ENCODE assay signal across 17 cellular contexts in genomic region chr19:640606-641170, GRCh38. TPM values are rescaled to one million over a fixed set of nuclear protein-coding genes. Genes with fewer than 3 reads are reported as not detected.
DNase-seq lines count a peak whose midpoint lies in the region; ATAC-seq and TF ChIP-seq lines count a peak whose summit lies in the region.
"Had no signal": no experiment of that assay in that cellular context is flagged by ENCODE, and none has a peak within 500 bp of the region (broad histone marks: within the 10 kb centered on the region; RNA-seq: fewer than 3 reads in every experiment).

No MANE protein-coding gene starts in this region.

- H3K4me2 ChIP-seq in GM23338 (peak overlapping the region; percentile 69; the same call in 1 of the 2 replicates), OCI-LY1 (ENCODE audit: low read length) (peak overlapping the region; percentile 67)

- peaks cover 32% of the 10 kb centered on the region for H3K27me3 Mint-ChIP-seq in GM23338 (ENCODE audit: insufficient read depth, low read depth, poor library complexity)
- no peaks in the 10 kb centered on the region for H3K27me3 Mint-ChIP-seq in natural killer cell treated with Interleukin-12 subunit alpha and Interleukin-12 subunit beta and Interleukin-15 and Interleukin-18, amount 100 ng/mL, for 72 hours

- no peak for TF ChIP-seq POLR2A in tibial nerve (IDR thresholded peaks at IDR 0.05)

- peaks cover 4% of the 10 kb centered on the region; the same call in 2 of the 3 replicates for H3K4me1 Mint-ChIP-seq in GM23338
- H3K4me1 Mint-ChIP-seq in natural killer cell treated with Interleukin-12 subunit alpha and Interleukin-12 subunit beta and Interleukin-15 and Interleukin-18, amount 100 ng/mL, for 72 hours (ENCODE audit: low read depth in 2 of 2), result peaks cover 6 to 10% of the 10 kb centered on the region in 2 donors

- H3K36me3 Mint-ChIP-seq in GM23338 (ENCODE audit: low read depth), result peaks cover 7% of the 10 kb centered on the region; the same call in 2 of the 3 replicates
- no peaks in the 10 kb centered on the region for H3K36me3 Mint-ChIP-seq in natural killer cell treated with Interleukin-12 subunit alpha and Interleukin-12 subunit beta and Interleukin-15 and Interleukin-18, amount 100 ng/mL, for 72 hours

- no peaks in the 10 kb centered on the region for H3K9me2 ChIP-seq in GM23338 (ENCODE audit: insufficient read depth)
- H3K9me2 ChIP-seq in OCI-LY1 (ENCODE audit: low read depth, low read length), result no peaks in the 10 kb centered on the region

- H3K36me3 ChIP-seq in GM23338 (ENCODE audit: insufficient read depth), result no peaks in the 10 kb centered on the region
- peaks cover 22% of the 10 kb centered on the region for H3K36me3 ChIP-seq in OCI-LY1 (ENCODE audit: insufficient read depth, low read length)
- peaks cover 0 to 26% (median 0%) of the 10 kb centered on the region in 3 donors for H3K36me3 ChIP-seq in tibial nerve

- H2AFZ ChIP-seq in GM23338 (no peak overlapping the region), OCI-LY1 (ENCODE audit: low read length) (no peak overlapping the region)

- H3K27me3 ChIP-seq in GM23338 (ENCODE audit: insufficient read depth), result peaks cover 9% of the 10 kb centered on the region; the same call in 1 of the 2 replicates
- peaks cover 4% of the 10 kb centered on the region; the same call in 1 of the 2 replicates for H3K27me3 ChIP-seq in OCI-LY1 (ENCODE audit: insufficient read depth, low read length)
- no peaks in the 10 kb centered on the region for H3K27me3 ChIP-seq in dorsolateral prefrontal cortex
- no peaks in the 10 kb centered on the region for H3K27me3 ChIP-seq in tibial nerve

- 89 to 90% methylated on average over 14 to 26 of the region's 30 CpGs for WGBS in tibial nerve, 2 donors

- intact Hi-C loops in dorsolateral prefrontal cortex (cut with DNase I), result no loop called here

- H4K20me1 ChIP-seq in GM23338 (replicated peaks; ENCODE audit: insufficient read depth) (no peaks in the 10 kb centered on the region; the same call in 1 of the 2 replicates), OCI-LY1 (ENCODE audit: insufficient read depth, low read length) (no peaks in the 10 kb centered on the region)

- H3K4me3 ChIP-seq in GM23338 (no peak overlapping the region), OCI-LY1 (ENCODE audit: low read depth, low read length, poor library complexity, severe bottlenecking) (no peak overlapping the region), dorsolateral prefrontal cortex (peak overlapping the region in 40 of 59 donors; percentile 43 to 73 (median 62)), tibial nerve (peak overlapping the region in 1 of 4 donors; percentile 61)

- H3F3A ChIP-seq in GM23338 (replicated peaks; ENCODE audit: low read depth) (no peaks in the 10 kb centered on the region), OCI-LY1 (ENCODE audit: insufficient read depth, low read length) (no peaks in the 10 kb centered on the region; the same call in 1 of the 2 replicates)

- no peak for TF ChIP-seq CTCF in GM23338 (conservative IDR thresholded peaks at IDR 0.05; ENCODE audit: low read depth in 2 of 2)
- no peak for TF ChIP-seq CTCF in OCI-LY1 (IDR thresholded peaks at IDR 0.05; ENCODE audit: low read length)
- no peak for TF ChIP-seq CTCF in dorsolateral prefrontal cortex (IDR thresholded peaks at IDR 0.05 in 54 of 56, conservative IDR thresholded peaks at IDR 0.05 in 2 of 56; ENCODE audit: low read depth in 1 of 56, partially characterized antibody in 56 of 56)
- TF ChIP-seq CTCF in tibial nerve (IDR thresholded peaks at IDR 0.05), result no peak

- no peaks in the 10 kb centered on the region for H3K9me3 ChIP-seq in OCI-LY1 (ENCODE audit: low read length)
- H3K9me3 ChIP-seq in tibial nerve, result no peaks in the 10 kb centered on the region

- no peaks in the 10 kb centered on the region; the same call in 2 of the 3 replicates for H3K9me3 Mint-ChIP-seq in GM23338
- H3K9me3 Mint-ChIP-seq in natural killer cell treated with Interleukin-12 subunit alpha and Interleukin-12 subunit beta and Interleukin-15 and Interleukin-18, amount 100 ng/mL, for 72 hours, result no peaks in the 10 kb centered on the region

- no peak for ATAC-seq in GM23338
- no peak for ATAC-seq in natural killer cell treated with Interleukin-12 subunit alpha and Interleukin-12 subunit beta and Interleukin-15 and Interleukin-18, amount 100 ng/mL, for 72 hours
- no peak for ATAC-seq in HG02870 (IDR thresholded peaks at IDR 0.05; ENCODE audit: unreplicated experiment)

- DNase-seq in GM23338 (ENCODE audit: low spot score) (no peak), dorsolateral prefrontal cortex (no peak), tibial nerve (ENCODE audit: low spot score in 2 of 2) (no peak), NCI-H2107 (lab: John Stamatoyannopoulos, UW) (no peak)
- no peak for DNase-seq in natural killer cell treated with Interleukin-12 subunit alpha and Interleukin-12 subunit beta and Interleukin-15 and Interleukin-18, amount 100 ng/mL, for 72 hours (ENCODE audit: low spot score)
- DNase-seq: ACHN, AML-193, DND-41, GOT3, Karpas-422, NCI-H1105, NCI-H187, NCI-H345, NCI-H526 treated with DMSO at 0.1 percent for 48 hours, SW 1271 had no signal

- H3K4me3 Mint-ChIP-seq in GM23338, result peak overlapping the region; percentile 50; the same call in 1 of the 3 replicates
- H3K4me3 Mint-ChIP-seq in natural killer cell treated with Interleukin-12 subunit alpha and Interleukin-12 subunit beta and Interleukin-15 and Interleukin-18, amount 100 ng/mL, for 72 hours, result no peak overlapping the region

- no peaks in the 10 kb centered on the region for H3K4me1 ChIP-seq in GM23338 (ENCODE audit: insufficient read depth)
- peaks cover 18% of the 10 kb centered on the region for H3K4me1 ChIP-seq in OCI-LY1 (ENCODE audit: insufficient read depth, low read length, severe bottlenecking)
- H3K4me1 ChIP-seq in tibial nerve, result peaks cover 0 to 16% (median 10%) of the 10 kb centered on the region in 4 donors

- H3K9ac ChIP-seq in OCI-LY1 (ENCODE audit: low read length), result no peak overlapping the region

- H3K79me2 ChIP-seq in GM23338 (replicated peaks; ENCODE audit: insufficient read depth) (no peaks in the 10 kb centered on the region), OCI-LY1 (ENCODE audit: insufficient read depth, low read length) (no peaks in the 10 kb centered on the region)

- no peak overlapping the region for H3K27ac ChIP-seq in GM23338 (ENCODE audit: low read depth)
- no peak overlapping the region for H3K27ac ChIP-seq in OCI-LY1 (ENCODE audit: low read depth, low read length, poor library complexity, severe bottlenecking)
- peak overlapping the region in 31 of 59 donors; percentile 13 to 83 (median 67) for H3K27ac ChIP-seq in dorsolateral prefrontal cortex
- peak overlapping the region in 3 of 4 donors; percentile 61 to 88 (median 75) for H3K27ac ChIP-seq in tibial nerve

- H3K27ac Mint-ChIP-seq in GM23338, result no peak overlapping the region
- no peak overlapping the region for H3K27ac Mint-ChIP-seq in natural killer cell treated with Interleukin-12 subunit alpha and Interleukin-12 subunit beta and Interleukin-15 and Interleukin-18, amount 100 ng/mL, for 72 hours

- TF ChIP-seq EP300 in tibial nerve (IDR thresholded peaks at IDR 0.05), result no peak

TF ChIP-seq in GM23338, 12 proteins besides CTCF, POLR2A, EP300 and RAD21 (continues in another document):
- TF ChIP-seq ZNF331 (CRISPR knock-in tag; IDR thresholded peaks at IDR 0.05; ENCODE audit: low read depth) (no peak), STAT1 (IDR thresholded peaks at IDR 0.05; ENCODE audit: unreplicated experiment) (no peak)

RNA-seq across cellular contexts. Expression of gene FGF22, which starts 1.0 kb away (rescaled TPM):
- total RNA-seq in GM23338 (2014; rRNA removed; shearing (Covaris generic)), result 0.31 and 2.8 TPM in 2 replicates
- 1.0 and 1.1 TPM in 2 replicates for polyA plus RNA-seq in GM23338 (2016; fragmentation: Nextera tagmentation; extraction: Ambion mirVana)
- total RNA-seq in dorsolateral prefrontal cortex (10 to 100 TPM in 2 of 120 experiments, 1 to 10 TPM in 118; 3.6 to 10.1 (median 5.8) TPM), tibial nerve (1 to 10 TPM in 3 of 4 donors, under 1 TPM in 1; 0.30 to 9.0 (median 3.4) TPM)
- total RNA-seq in natural killer cell treated with Interleukin-12 subunit alpha and Interleukin-12 subunit beta and Interleukin-15 and Interleukin-18, amount 100 ng/mL, for 72 hours, result not detected

RNA-seq across cellular contexts. Expression of gene POLRMT, which starts 7.4 kb away (rescaled TPM):
- 120 and 148 TPM in 2 replicates for total RNA-seq in GM23338 (2014; rRNA removed; shearing (Covaris generic))
- polyA plus RNA-seq in GM23338 (2016; fragmentation: Nextera tagmentation; extraction: Ambion mirVana), result 98.0 and 125 TPM in 2 replicates
- total RNA-seq in dorsolateral prefrontal cortex (10 to 100 TPM; 27.8 to 91.2 (median 61.9) TPM), tibial nerve (10 to 100 TPM; 28.2 to 73.5 (median 51.5) TPM)
- total RNA-seq in natural killer cell treated with Interleukin-12 subunit alpha and Interleukin-12 subunit beta and Interleukin-15 and Interleukin-18, amount 100 ng/mL, for 72 hours, result 100 to 1,000 TPM in 1 of 2 donors, 10 to 100 TPM in 1; 55.0 to 104 TPM

RNA-seq across cellular contexts. Expression of gene RNF126, which starts 22.3 kb away (rescaled TPM):
- 80.5 and 112 TPM in 2 replicates for total RNA-seq in GM23338 (2014; rRNA removed; shearing (Covaris generic))
- polyA plus RNA-seq in GM23338 (2016; fragmentation: Nextera tagmentation; extraction: Ambion mirVana), result 91.7 and 95.7 TPM in 2 replicates
- total RNA-seq in dorsolateral prefrontal cortex (10 to 100 TPM; 22.4 to 58.2 (median 41.2) TPM), tibial nerve (10 to 100 TPM; 38.0 to 90.9 (median 55.3) TPM)
- 100 to 1,000 TPM in 1 of 2 donors, 10 to 100 TPM in 1; 77.7 to 138 TPM for total RNA-seq in natural killer cell treated with Interleukin-12 subunit alpha and Interleukin-12 subunit beta and Interleukin-15 and Interleukin-18, amount 100 ng/mL, for 72 hours

RNA-seq across cellular contexts. Expression of gene FSTL3, which starts 35.5 kb away (rescaled TPM):
- total RNA-seq in GM23338 (2014; rRNA removed; shearing (Covaris generic)), result 10.1 and 12.5 TPM in 2 replicates
- polyA plus RNA-seq in GM23338 (2016; fragmentation: Nextera tagmentation; extraction: Ambion mirVana), result 2.9 and 3.1 TPM in 2 replicates
- total RNA-seq in dorsolateral prefrontal cortex (10 to 100 TPM in 118 of 120 experiments, 1 to 10 TPM in 2; 9.3 to 35.4 (median 18.1) TPM), tibial nerve (100 to 1,000 TPM; 582 to 977 (median 642) TPM)
- total RNA-seq in natural killer cell treated with Interleukin-12 subunit alpha and Interleukin-12 subunit beta and Interleukin-15 and Interleukin-18, amount 100 ng/mL, for 72 hours, result 1 to 10 TPM; 1.7 to 3.6 TPM

RNA-seq across cellular contexts. Expression of gene HCN2, which starts 51.0 kb away (rescaled TPM):
- total RNA-seq in GM23338 (2014; rRNA removed; shearing (Covaris generic)), result 2.9 and 3.7 TPM in 2 replicates
- polyA plus RNA-seq in GM23338 (2016; fragmentation: Nextera tagmentation; extraction: Ambion mirVana), result 0.06 and 0.14 TPM in 2 replicates
- total RNA-seq in dorsolateral prefrontal cortex (100 to 1,000 TPM in 109 of 120 experiments, 10 to 100 TPM in 11; 76.8 to 199 (median 123) TPM), tibial nerve (under 1 TPM in 1 of 4 donors, not detected in 3; 0.59 TPM)
- total RNA-seq in natural killer cell treated with Interleukin-12 subunit alpha and Interleukin-12 subunit beta and Interleukin-15 and Interleukin-18, amount 100 ng/mL, for 72 hours, result under 1 TPM; 0.29 to 0.64 TPM

Comparison
In these comparisons a context has a peak if more than half of its experiments do, and no peak if none do; other contexts are left out.
1. H3K27ac ChIP-seq: peak in dorsolateral prefrontal cortex (31 of 59) and tibial nerve (3 of 4); none in GM23338 (single experiment) and OCI-LY1 (single experiment).
2. H3K4me3 ChIP-seq: peak in dorsolateral prefrontal cortex (40 of 59); none in GM23338 (single experiment) and OCI-LY1 (single experiment).